In the genomic region with DNA sequence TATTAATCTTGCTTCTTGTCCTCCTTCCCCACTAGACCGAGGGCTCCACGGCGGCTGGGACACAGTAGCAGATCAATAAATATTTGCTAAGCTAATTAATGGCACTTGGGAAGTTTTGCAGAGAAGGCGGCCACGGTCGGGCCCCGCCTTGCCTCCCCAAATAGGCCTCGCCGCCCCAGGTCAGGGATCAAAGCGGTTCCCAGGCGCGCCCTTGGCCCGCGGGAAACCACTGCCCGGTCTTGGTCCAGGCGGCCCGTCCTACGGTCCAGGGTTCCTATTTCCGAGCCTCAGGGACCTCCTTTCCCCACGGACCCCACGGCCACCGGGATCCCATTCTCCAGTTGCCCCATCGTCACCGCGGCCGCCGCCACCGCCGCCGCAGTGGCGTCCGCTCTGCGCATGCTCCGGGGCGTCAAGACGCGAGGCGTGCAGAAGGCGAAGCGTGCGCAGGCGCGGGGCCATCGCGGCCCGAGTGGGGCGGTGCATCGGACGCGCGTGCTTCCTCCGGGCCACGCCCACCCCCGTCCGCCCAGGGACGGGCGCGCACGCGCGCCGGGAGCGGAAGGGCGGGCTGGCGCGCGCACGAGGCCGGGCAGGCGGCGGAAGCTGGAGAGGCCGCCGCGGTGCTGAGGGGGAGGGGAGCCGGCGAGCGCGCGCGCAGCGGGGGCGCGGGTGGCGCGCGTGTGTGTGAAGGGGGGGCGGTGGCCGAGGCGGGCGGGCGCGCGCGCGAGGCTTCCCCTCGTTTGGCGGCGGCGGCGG, we compare ENCODE assay signal across 8 cellular contexts. TPM values are rescaled to one million over a fixed set of nuclear protein-coding genes. Genes with fewer than 3 reads are reported as not detected.
DNase-seq lines count a peak whose midpoint lies in the region; ATAC-seq and TF ChIP-seq lines count a peak whose summit lies in the region.

Gene SMARCA4 (plus strand): TSS at position 717 of the 759 bp plus-strand sequence. CDS start 23,122 bp downstream, outside the sequence.

- H3K4me1 Mint-ChIP-seq in CD4-positive, alpha-beta T cell (ENCODE audit: low read depth) = peaks cover 39% of the 10 kb centered on the region

- H3K4me3 ChIP-seq in ectodermal cell (ENCODE audit: insufficient read depth, low read depth, low read length) (peak within 1 kb of the TSS; percentile 90), lower lobe of right lung (peak within 1 kb of the TSS; percentile 89)

- peak within 1 kb of the TSS; percentile 92 for H3K27ac ChIP-seq in CD4-positive, alpha-beta T cell (ENCODE audit: low read depth, low read length)
- H3K27ac ChIP-seq in ectodermal cell (ENCODE audit: insufficient read depth, low read depth, low read length, poor library complexity, severe bottlenecking) (peak within 1 kb of the TSS; percentile 97), lower lobe of right lung (peak within 1 kb of the TSS; percentile 99)

- no peaks in the 10 kb centered on the region for H3K27me3 ChIP-seq in CD4-positive, alpha-beta T cell (ENCODE audit: control insufficient read depth, insufficient read depth, low read length)
- H3K27me3 ChIP-seq in ectodermal cell (ENCODE audit: control insufficient read depth, insufficient read depth, low read length, poor library complexity, severe bottlenecking) (no peaks in the 10 kb centered on the region), lower lobe of right lung (ENCODE audit: low read depth) (no peaks in the 10 kb centered on the region)

- ATAC-seq in CD4-positive, alpha-beta T cell (ENCODE audit: poor library complexity) = peak; percentile 75
- ATAC-seq in GM19463 (IDR thresholded peaks at IDR 0.05; ENCODE audit: unreplicated experiment) (peak; percentile 71), lower lobe of right lung (peak; percentile 96 to 99)

- peak; percentile 93 to 100 (median 98) for DNase-seq in CD4-positive, alpha-beta T cell
- peak; percentile 88 for DNase-seq in HS-5 (ENCODE audit: low read depth)
- DNase-seq in NK-92 (lab: John Stamatoyannopoulos, UW; ENCODE audit: unreplicated experiment) = peak; percentile 88
- DNase-seq in activated CD8-positive, alpha-beta memory T cell treated with anti-CD3 and anti-CD28 coated beads for 1 hour (ENCODE audit: extremely low read depth in 1 of 2, low read depth in 1 of 2) = peak; percentile 91 to 97
- peak; percentile 98 for DNase-seq in lower lobe of right lung
- DNase-seq in stimulated activated CD4-positive, alpha-beta T cell treated with anti-CD3 and anti-CD28 coated beads, TNF-alpha, amount 100 ng/mL, for 1 hour (ENCODE audit: low read depth in 3 of 3, low spot score in 1 of 3) = peak; percentile 97 to 98 (median 98)

- no peak for TF ChIP-seq CTCF in CD4-positive, alpha-beta T cell (IDR thresholded peaks at IDR 0.05)
- TF ChIP-seq CTCF in lower lobe of right lung (IDR thresholded peaks at IDR 0.05) = no peak

- no peaks in the 10 kb centered on the region for H3K9me3 ChIP-seq in CD4-positive, alpha-beta T cell (ENCODE audit: control insufficient read depth, low read length)
- H3K9me3 ChIP-seq in ectodermal cell (ENCODE audit: control insufficient read depth, low read length) = no peaks in the 10 kb centered on the region
- H3K9me3 ChIP-seq in lower lobe of right lung = no peaks in the 10 kb centered on the region

- peak within 1 kb of the TSS; percentile 89 for H3K27ac Mint-ChIP-seq in CD4-positive, alpha-beta T cell

- no peaks in the 10 kb centered on the region for H3K36me3 ChIP-seq in ectodermal cell (ENCODE audit: control insufficient read depth, insufficient read depth, low read length)
- H3K36me3 ChIP-seq in lower lobe of right lung = no peaks in the 10 kb centered on the region

- H3K4me3 Mint-ChIP-seq in CD4-positive, alpha-beta T cell = peak within 1 kb of the TSS; percentile 94

- intact Hi-C loops in CD4-positive, alpha-beta T cell (cut with DNase I, micrococcal nuclease) = loop anchor here (2.0 to 10.0 kb wide), 3 partner anchors 33 to 134 kb away; partner anchors contain the start of genes TIMM29 (in 1 of the 2) and YIPF2 (in 1 of the 2)
- intact Hi-C loops in lower lobe of right lung (cut with DNase I) = no loop called here

- CTCF ChIA-PET in CD4-positive, alpha-beta T cell (lab: Charles Lee) = interaction anchor here (1.3 kb wide), 1 partner anchor 18 kb away, joined by 8 read pairs; no protein-coding TSS in a partner anchor

- H3K9me3 Mint-ChIP-seq in CD4-positive, alpha-beta T cell = no peaks in the 10 kb centered on the region

- H3K4me1 ChIP-seq in ectodermal cell (ENCODE audit: control insufficient read depth, insufficient read depth, low read length) (peaks cover 6% of the 10 kb centered on the region), lower lobe of right lung (peaks cover 41% of the 10 kb centered on the region)

- peaks cover 8% of the 10 kb centered on the region for H3K36me3 Mint-ChIP-seq in CD4-positive, alpha-beta T cell (ENCODE audit: low read depth)

- 2% methylated on average over 100 of the region's 100 CpGs for WGBS in ectodermal cell, 2 experiments

- no peaks in the 10 kb centered on the region for H3K27me3 Mint-ChIP-seq in CD4-positive, alpha-beta T cell

- POLR2A ChIA-PET in CD4-positive, alpha-beta T cell (lab: Charles Lee) = interaction anchor here (0.6 to 1.7 kb wide), 9 partner anchors 13 to 475 kb away, joined by 3 to 8 read pairs (median 4); partner anchors contain the start of genes ODAD3, PRKCSH and TMED1

RNA-seq across cellular contexts. Expression of gene SMARCA4, which starts in this region (rescaled TPM):
- total RNA-seq in CD4-positive, alpha-beta T cell = 10 to 100 TPM; 69.6 to 74.5 TPM
- 372 TPM for polyA plus RNA-seq in ectodermal cell (2013, experiment 1 of 4)
- polyA plus RNA-seq in ectodermal cell (2013, experiment 2 of 4) = 392 TPM
- 276 TPM for polyA plus RNA-seq in ectodermal cell (2013, experiment 3 of 4)
- 288 TPM for polyA plus RNA-seq in ectodermal cell (2013, experiment 4 of 4)
- 85.0 TPM for total RNA-seq in lower lobe of right lung

Comparison
In these comparisons a context has a peak if more than half of its experiments do, and no peak if none do; other contexts are left out.
1. Peak in every context shown above with its lines: DNase-seq, ATAC-seq, H3K4me3 ChIP-seq and H3K27ac ChIP-seq.